Comparison of ENCODE assay signal across 15 cellular contexts in the genomic region with DNA sequence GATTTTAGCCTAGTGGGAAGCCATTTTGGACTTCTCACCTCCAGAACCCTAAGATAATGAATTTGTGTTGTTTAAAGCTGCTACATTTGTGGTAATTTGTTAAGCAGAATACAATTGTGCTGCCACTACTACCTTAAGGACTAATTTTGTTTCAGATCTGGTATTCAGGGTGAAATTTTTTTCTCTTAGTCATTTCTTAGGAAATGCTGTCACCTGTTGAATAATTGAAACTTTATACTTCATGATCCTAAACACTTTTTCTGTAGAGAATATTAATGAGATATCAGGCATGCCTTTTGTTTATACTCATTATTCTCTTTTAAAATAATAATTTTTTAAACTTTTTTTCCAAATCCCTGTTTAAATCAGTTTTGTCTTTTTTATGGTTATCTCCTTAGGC.
"Had no signal": no experiment of that assay in that cellular context is flagged by ENCODE, and none has a peak within 500 bp of the region (broad histone marks: within the 10 kb centered on the region; RNA-seq: fewer than 3 reads in every experiment).

No MANE protein-coding gene starts in this region.

- H3K9me3 ChIP-seq: esophagus muscularis mucosa, right lobe of liver, spleen, stomach, testis had no signal

- DNase-seq: activated B cell treated with CpG ODN at 0.5 μM for 24 hours; activated CD4-positive, alpha-beta T cell treated with anti-CD3 and anti-CD28 coated beads for 48 hours; activated CD8-positive, alpha-beta memory T cell treated with anti-CD3 and anti-CD28 coated beads, Interleukin-2, amount 50 U/mL, for 4 hours; activated CD8-positive, alpha-beta T cell treated with anti-CD3 and anti-CD28 coated beads, Interleukin-2, amount 10 ng/mL, durations not matched to agents 7 days and 5 days; activated gamma-delta T cell; activated T-cell treated with anti-CD3 and anti-CD28 coated beads, Interleukin-2, amount 50 U/mL, for 48 hours; amygdala; hypothalamus; nephron progenitor cell; right lobe of liver; spleen; stomach; T-helper 2 cell; testis had no signal

- H3K27ac ChIP-seq: esophagus muscularis mucosa, right lobe of liver, spleen, stomach, testis had no signal

- H3K36me3 ChIP-seq: esophagus muscularis mucosa, right lobe of liver, spleen, stomach had no signal

- H3K27me3 ChIP-seq: esophagus muscularis mucosa, right lobe of liver, spleen, stomach, testis had no signal

- H3K4me1 ChIP-seq: right lobe of liver, spleen, stomach, testis had no signal

- H3K4me3 ChIP-seq: esophagus muscularis mucosa, right lobe of liver, spleen, stomach, testis had no signal
